Comparison of ENCODE assay signal across 7 cellular contexts in genomic region chr3:146640955-146641867, GRCh38. TPM values are rescaled to one million over a fixed set of nuclear protein-coding genes. Genes with fewer than 3 reads are reported as not detected.
A peak's percentile ranks its signal among the peaks of the same experiment; 100 is the strongest.
DNase-seq lines count a peak whose midpoint lies in the region; ATAC-seq lines count a peak whose summit lies in the region.

No MANE protein-coding gene starts in this region.

- no peak overlapping the region for H3K4ac ChIP-seq in mesendoderm (ENCODE audit: low read depth, low read length)

- no peak overlapping the region for H4K8ac ChIP-seq in mesendoderm (ENCODE audit: low read depth, low read length)

- no peak overlapping the region for H2BK120ac ChIP-seq in mesendoderm (ENCODE audit: low read depth, low read length)

- no peak overlapping the region for H3K9ac ChIP-seq in mesendoderm (ENCODE audit: low read length)

- no peak overlapping the region for H3K4me3 ChIP-seq in mesendoderm (ENCODE audit: low read length)

- no peaks in the 10 kb centered on the region for H3K4me1 ChIP-seq in mesendoderm (ENCODE audit: control insufficient read depth, low read depth, low read length)

- H3K27ac Mint-ChIP-seq in central memory CD8-positive, alpha-beta T cell (ENCODE audit: low read depth) = no peak overlapping the region

- H3K18ac ChIP-seq in mesendoderm (ENCODE audit: low read length) = no peak overlapping the region

- H3K9me3 Mint-ChIP-seq in central memory CD8-positive, alpha-beta T cell = no peaks in the 10 kb centered on the region

- H2BK5ac ChIP-seq in mesendoderm (ENCODE audit: low read length) = no peak overlapping the region

- no peaks in the 10 kb centered on the region for H3K36me3 Mint-ChIP-seq in central memory CD8-positive, alpha-beta T cell (ENCODE audit: insufficient read depth)

- no peaks in the 10 kb centered on the region for H3K36me3 ChIP-seq in mesendoderm (ENCODE audit: control insufficient read depth, insufficient read depth, low read length)

- ATAC-seq in GM19467 (IDR thresholded peaks at IDR 0.05; ENCODE audit: unreplicated experiment) = peak; percentile 71
- peak; percentile 80 for ATAC-seq in HG03442 (IDR thresholded peaks at IDR 0.05; ENCODE audit: unreplicated experiment)
- ATAC-seq in central memory CD8-positive, alpha-beta T cell (replicated peaks; ENCODE audit: extremely low read depth, poor library complexity, severe bottlenecking) = peak; percentile 24

- no peak overlapping the region for H2AK5ac ChIP-seq in mesendoderm (ENCODE audit: low read length)

- no peak overlapping the region for H3K23ac ChIP-seq in mesendoderm (ENCODE audit: low read length)

- no peak overlapping the region for H4K5ac ChIP-seq in mesendoderm (ENCODE audit: low read length)

- no peaks in the 10 kb centered on the region for H3K27me3 Mint-ChIP-seq in central memory CD8-positive, alpha-beta T cell

- H3K27me3 ChIP-seq in mesendoderm (ENCODE audit: insufficient read depth, low read length, poor library complexity) = no peaks in the 10 kb centered on the region

- no peak overlapping the region for H3K4me3 Mint-ChIP-seq in central memory CD8-positive, alpha-beta T cell

- H3K27ac ChIP-seq in mesendoderm (ENCODE audit: low read depth, low read length) = no peak overlapping the region

- no peaks in the 10 kb centered on the region for H3K79me1 ChIP-seq in mesendoderm (ENCODE audit: low read length)

- H3K79me2 ChIP-seq in mesendoderm (ENCODE audit: control insufficient read depth, insufficient read depth, low read length) = no peaks in the 10 kb centered on the region

- H2BK15ac ChIP-seq in mesendoderm (replicated peaks; ENCODE audit: low read depth) = no peak overlapping the region

- no peaks in the 10 kb centered on the region for H3K4me1 Mint-ChIP-seq in central memory CD8-positive, alpha-beta T cell

- DNase-seq in ELR (ENCODE audit: low read depth) (peak; percentile 73), NCI-H82 (lab: John Stamatoyannopoulos, UW) (peak; percentile 77), mesendoderm (peak; percentile 68)
- DNase-seq in central memory CD8-positive, alpha-beta T cell (ENCODE audit: low spot score in 2 of 2) = no peak
- DNase-seq in effector CD8-positive, alpha-beta T cell (lab: John Stamatoyannopoulos, UW) = no peak

- no CpG with 5 or more reads among the region's 3 CpGs for WGBS in mesendoderm (ENCODE audit: extremely low coverage, insufficient coverage, low lambda C conversion rate)

- no peak overlapping the region for H3K4me2 ChIP-seq in mesendoderm (ENCODE audit: low read length)

- H3K56ac ChIP-seq in mesendoderm (ENCODE audit: low read length) = no peak overlapping the region

RNA-seq across cellular contexts. Expression of gene PLSCR5, which starts 36.1 kb away (rescaled TPM):
- not detected for polyA plus RNA-seq in mesendoderm (2013, experiment 1 of 2)
- not detected for polyA plus RNA-seq in mesendoderm (2013, experiment 2 of 2)

Comparison
In these comparisons a context has a peak if more than half of its experiments do, and no peak if none do; other contexts are left out.
1. DNase-seq: peak in ELR (single experiment), NCI-H82 (single experiment) and mesendoderm (single experiment); none in central memory CD8-positive, alpha-beta T cell (0 of 2) and effector CD8-positive, alpha-beta T cell (single experiment).
2. ATAC-seq: peak in every context shown above with its lines; median percentile 80 in HG03442; 71 in GM19467; 24 in central memory CD8-positive, alpha-beta T cell.